ENCODE assay signal across 11 cellular contexts in the genomic region with DNA sequence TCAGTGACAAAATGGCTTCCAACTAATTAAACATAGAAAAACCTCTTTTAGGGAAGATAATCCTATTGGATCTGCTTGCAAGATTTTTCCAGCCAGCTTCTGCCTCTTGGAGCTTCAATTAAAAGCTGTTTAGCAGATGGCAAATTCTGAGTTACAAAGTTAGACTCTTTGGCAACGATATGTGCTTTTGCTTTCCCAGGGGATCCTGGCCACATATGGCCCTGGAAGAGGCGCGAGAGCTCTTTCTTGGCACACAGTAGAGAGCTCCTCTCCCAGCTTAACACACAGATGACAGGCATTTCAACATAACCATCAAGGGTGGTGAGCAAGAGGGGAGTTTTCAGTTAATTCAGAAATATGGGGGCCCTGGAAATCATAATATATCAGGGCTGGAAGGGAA. TPM values are rescaled to one million over a fixed set of nuclear protein-coding genes. Genes with fewer than 3 reads are reported as not detected.
A peak's percentile ranks its signal among the peaks of the same experiment; 100 is the strongest.
DNase-seq lines count a peak whose midpoint lies in the region; ATAC-seq and TF ChIP-seq lines count a peak whose summit lies in the region.
"Had no signal": no experiment of that assay in that cellular context is flagged by ENCODE, and none has a peak within 500 bp of the region (broad histone marks: within the 10 kb centered on the region; RNA-seq: fewer than 3 reads in every experiment).

No MANE protein-coding gene starts in this region.

- no peak overlapping the region for H3K4me2 ChIP-seq in neural progenitor cell

- DNase-seq in AG20443 (ENCODE audit: low spot score) (peak; percentile 31), NCI-H69 (lab: John Stamatoyannopoulos, UW) (peak; percentile 12), fibroblast of the aortic adventitia (ENCODE audit: low read depth) (peak; percentile 80), neural progenitor cell (ENCODE audit: low spot score) (no peak), DMS79 (lab: John Stamatoyannopoulos, UW) (no peak)
- DNase-seq in naive thymus-derived CD4-positive, alpha-beta T cell, result no peak
- DNase-seq in stimulated activated naive CD8-positive, alpha-beta T cell treated with anti-CD3 and anti-CD28 coated beads, Interleukin-15, Interleukin-2, amounts not matched to agents 100 U/mL and 50 U/mL, for 24 hours, result no peak
- DNase-seq: activated T-cell treated with anti-CD3 and anti-CD28 coated beads, Interleukin-2, amount 50 U/mL, for 1 hour; naive B cell; NCI-H1417 had no signal

- no peaks in the 10 kb centered on the region for H3K4me1 ChIP-seq in neural progenitor cell
- no peaks in the 10 kb centered on the region for H3K4me1 ChIP-seq in naive thymus-derived CD4-positive, alpha-beta T cell (ENCODE audit: control insufficient read depth in 2 of 2, insufficient read depth in 2 of 2, low read length in 2 of 2)

- peaks cover 12% of the 10 kb centered on the region for H3K4me1 Mint-ChIP-seq in neural progenitor cell
- no peaks in the 10 kb centered on the region for H3K4me1 Mint-ChIP-seq in naive thymus-derived CD4-positive, alpha-beta T cell
- H3K4me1 Mint-ChIP-seq: naive B cell had no signal

- H3K27ac Mint-ChIP-seq in neural progenitor cell, result no peak overlapping the region
- H3K27ac Mint-ChIP-seq in naive thymus-derived CD4-positive, alpha-beta T cell, result no peak overlapping the region
- H3K27ac Mint-ChIP-seq: naive B cell had no signal

- no peak overlapping the region for H3K4me3 Mint-ChIP-seq in neural progenitor cell
- no peak overlapping the region for H3K4me3 Mint-ChIP-seq in naive thymus-derived CD4-positive, alpha-beta T cell
- H3K4me3 Mint-ChIP-seq: naive B cell had no signal

- H3K36me3 Mint-ChIP-seq in neural progenitor cell, result no peaks in the 10 kb centered on the region
- peaks cover 0 to 5% (median 0%) of the 10 kb centered on the region in 5 donors for H3K36me3 Mint-ChIP-seq in naive thymus-derived CD4-positive, alpha-beta T cell

- H3K9me3 Mint-ChIP-seq in neural progenitor cell, result peaks cover 7% of the 10 kb centered on the region
- peaks cover 0 to 9% (median 4%) of the 10 kb centered on the region in 11 donors for H3K9me3 Mint-ChIP-seq in naive thymus-derived CD4-positive, alpha-beta T cell

- intact Hi-C loops in naive thymus-derived CD4-positive, alpha-beta T cell (cut with micrococcal nuclease), result no loop called here

- no peaks in the 10 kb centered on the region for H3K9me3 ChIP-seq in neural progenitor cell (ENCODE audit: low read depth)
- H3K9me3 ChIP-seq in naive thymus-derived CD4-positive, alpha-beta T cell (ENCODE audit: control insufficient read depth in 2 of 3, low read length in 3 of 3), result no peaks in the 10 kb centered on the region

- CTCF ChIA-PET in naive thymus-derived CD4-positive, alpha-beta T cell (lab: Charles Lee), result no interaction called here

- H3K27ac ChIP-seq in neural progenitor cell, result no peak overlapping the region
- H3K27ac ChIP-seq in naive thymus-derived CD4-positive, alpha-beta T cell (ENCODE audit: low read depth, low read length), result no peak overlapping the region

- H3K27me3 ChIP-seq in neural progenitor cell, result no peaks in the 10 kb centered on the region
- H3K27me3 ChIP-seq in naive thymus-derived CD4-positive, alpha-beta T cell (ENCODE audit: control insufficient read depth in 2 of 2, insufficient read depth in 2 of 2, low read length in 2 of 2), result no peaks in the 10 kb centered on the region

- H3F3A ChIP-seq in neural progenitor cell (ENCODE audit: low read depth), result no peaks in the 10 kb centered on the region

- H4K20me1 ChIP-seq in neural progenitor cell (ENCODE audit: low read depth), result no peaks in the 10 kb centered on the region

- peak overlapping the region; percentile 29 for H2AFZ ChIP-seq in neural progenitor cell (replicated peaks)

- no peak overlapping the region for H3K9ac ChIP-seq in neural progenitor cell

- no peaks in the 10 kb centered on the region for H3K79me2 ChIP-seq in neural progenitor cell (ENCODE audit: low read depth)

- H3K36me3 ChIP-seq in neural progenitor cell, result no peaks in the 10 kb centered on the region
- H3K36me3 ChIP-seq in naive thymus-derived CD4-positive, alpha-beta T cell (ENCODE audit: control insufficient read depth in 2 of 3, insufficient read depth in 3 of 3, low read length in 3 of 3), result no peaks in the 10 kb centered on the region

- H3K4me3 ChIP-seq in fibroblast of the aortic adventitia (ENCODE audit: low read depth, low read length) (no peak overlapping the region), neural progenitor cell (no peak overlapping the region)
- no peak overlapping the region for H3K4me3 ChIP-seq in naive thymus-derived CD4-positive, alpha-beta T cell (ENCODE audit: low read length)

- no peaks in the 10 kb centered on the region for H3K27me3 Mint-ChIP-seq in neural progenitor cell (ENCODE audit: insufficient read depth, low read depth)
- peaks cover 0 to 7% (median 0%) of the 10 kb centered on the region in 5 donors for H3K27me3 Mint-ChIP-seq in naive thymus-derived CD4-positive, alpha-beta T cell

- POLR2A ChIA-PET in naive thymus-derived CD4-positive, alpha-beta T cell (lab: Charles Lee), result no interaction called here

- ATAC-seq in naive thymus-derived CD4-positive, alpha-beta T cell, result no peak
- ATAC-seq in GM21381 (IDR thresholded peaks at IDR 0.05; ENCODE audit: unreplicated experiment), result no peak
- no peak for ATAC-seq in stimulated activated naive CD8-positive, alpha-beta T cell treated with anti-CD3 and anti-CD28 coated beads, Interleukin-15, Interleukin-2, amounts not matched to agents 100 U/mL and 50 U/mL, for 24 hours

- TF ChIP-seq CTCF in fibroblast of the aortic adventitia (IDR thresholded peaks at IDR 0.05; ENCODE audit: insufficient read depth, low read length) (no peak), neural progenitor cell (IDR thresholded peaks at IDR 0.05) (no peak)

RNA-seq across cellular contexts. Expression of gene GALNT15, which starts 41.6 kb away (rescaled TPM):
- 10.9 and 22.0 TPM in 2 replicates for total RNA-seq in fibroblast of the aortic adventitia (ENCODE audit: low replicate concordance)
- total RNA-seq in neural progenitor cell (ENCODE audit: low replicate concordance), result 0.09 TPM in 1 of 2 replicates, not detected in the other
- under 1 TPM in 1 of 5 experiments, not detected in 4; 0.46 TPM for total RNA-seq in naive thymus-derived CD4-positive, alpha-beta T cell
- polyA plus RNA-seq in naive thymus-derived CD4-positive, alpha-beta T cell, result not detected

Comparison
In these comparisons a context has a peak if more than half of its experiments do, and no peak if none do; other contexts are left out.
1. DNase-seq: peak in AG20443 (single experiment), NCI-H69 (single experiment) and fibroblast of the aortic adventitia (single experiment); none in neural progenitor cell (single experiment), DMS79 (single experiment), naive thymus-derived CD4-positive, alpha-beta T cell (0 of 9) and stimulated activated naive CD8-positive, alpha-beta T cell treated with anti-CD3 and anti-CD28 coated beads, Interleukin-15, Interleukin-2, amounts not matched to agents 100 U/mL and 50 U/mL, for 24 hours (single experiment).